In the genomic region with DNA sequence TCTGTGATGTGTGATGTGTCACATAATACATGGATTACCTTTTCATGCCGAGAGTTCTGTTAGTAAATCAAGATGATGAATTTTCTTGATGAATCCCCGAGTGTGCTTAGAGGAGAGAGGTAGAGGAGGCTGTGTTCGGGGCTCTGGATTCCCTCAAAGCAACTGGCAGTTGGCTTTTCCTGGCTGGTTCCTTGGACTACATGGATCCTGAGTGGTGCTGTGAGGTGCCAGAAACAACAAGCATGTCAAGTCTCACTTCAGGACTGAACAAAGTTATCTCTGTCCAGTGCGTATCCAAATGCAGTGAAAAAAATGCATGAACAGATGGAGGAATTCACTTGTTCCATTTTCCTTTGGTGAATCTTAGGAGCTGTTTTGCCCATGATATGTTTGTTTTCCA, we compare ENCODE assay signal across 17 cellular contexts.
"Had no signal": no experiment of that assay in that cellular context is flagged by ENCODE, and none has a peak within 500 bp of the region (broad histone marks: within the 10 kb centered on the region; RNA-seq: fewer than 3 reads in every experiment).

No MANE protein-coding gene starts in this region.

- H3K27ac Mint-ChIP-seq: endodermal cell; naive thymus-derived CD4-positive, alpha-beta T cell had no signal

- H3K4me3 ChIP-seq: coronary artery, psoas muscle, stomach, thoracic aorta, transverse colon had no signal

- H3K27ac ChIP-seq: coronary artery, neutrophil, psoas muscle, stomach, thoracic aorta, transverse colon had no signal

- H3K4me1 Mint-ChIP-seq: endodermal cell; naive thymus-derived CD4-positive, alpha-beta T cell had no signal

- H3K4me1 ChIP-seq: psoas muscle, stomach, transverse colon had no signal

- H3K4me3 Mint-ChIP-seq: endodermal cell; naive thymus-derived CD4-positive, alpha-beta T cell had no signal

- ATAC-seq: naive thymus-derived CD4-positive, alpha-beta T cell; psoas muscle had no signal

- H3K27me3 ChIP-seq: neutrophil, stomach, transverse colon had no signal

- DNase-seq: effector CD4-positive, alpha-beta T cell; endodermal cell; erythroblast; islet precursor cell; mesendoderm; naive thymus-derived CD4-positive, alpha-beta T cell; psoas muscle; retina; small intestine; stimulated activated CD4-positive, alpha-beta T cell treated with anti-CD3 and anti-CD28 coated beads, Interleukin-12 subunit alpha, Interleukin-12 subunit beta, amount 100 ng/mL, for 4 hours; stimulated activated naive CD4-positive, alpha-beta T cell; stomach; substantia nigra; transverse colon had no signal

- H3K9me3 ChIP-seq: neutrophil had no signal

- H3K36me3 ChIP-seq: neutrophil, stomach, thoracic aorta, transverse colon had no signal
